Comparison of ENCODE assay signal across 8 cellular contexts in the genomic region with DNA sequence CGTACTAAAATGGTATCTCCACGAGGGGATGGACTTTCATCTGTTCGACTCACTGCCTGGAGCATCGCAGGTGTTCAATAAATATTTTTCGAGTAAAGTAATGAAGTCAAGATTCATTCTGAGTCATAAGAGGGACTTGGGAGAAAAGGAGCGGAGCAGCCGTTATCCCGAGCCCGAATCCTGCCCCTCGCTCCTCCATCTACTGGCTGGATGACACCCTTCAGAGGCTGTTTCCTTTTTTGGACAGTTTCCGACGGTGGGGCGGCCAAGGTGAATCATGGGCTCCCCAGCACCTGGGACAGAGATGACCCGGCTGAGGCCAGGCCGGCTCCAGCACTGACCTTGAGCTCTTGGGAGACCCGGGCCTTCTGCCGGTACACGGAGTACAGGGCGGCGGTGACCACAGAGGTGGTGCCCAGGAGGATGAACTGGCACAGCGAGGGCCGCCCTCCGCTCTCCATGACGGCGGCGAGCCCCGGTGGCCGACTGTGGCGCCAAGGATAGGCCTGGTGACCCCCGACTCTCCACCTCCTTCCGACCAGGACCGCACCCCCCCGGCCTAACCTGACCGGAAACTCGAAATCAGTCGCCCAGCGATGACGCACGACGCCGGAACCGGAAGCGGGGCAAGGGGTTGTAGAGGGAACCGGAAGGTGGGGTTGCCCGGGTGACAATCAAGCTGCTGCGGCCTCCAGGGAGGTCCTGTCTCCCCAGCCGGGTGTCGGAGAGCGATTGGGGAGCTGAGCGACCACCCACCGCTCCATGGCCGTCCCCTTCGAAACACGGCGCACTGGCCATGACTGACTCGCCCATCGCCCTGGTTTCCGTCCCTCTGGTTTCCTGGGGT. TPM values are rescaled to one million over a fixed set of nuclear protein-coding genes. Genes with fewer than 3 reads are reported as not detected.
DNase-seq lines count a peak whose midpoint lies in the region; ATAC-seq and TF ChIP-seq lines count a peak whose summit lies in the region.

A gene with protein sequence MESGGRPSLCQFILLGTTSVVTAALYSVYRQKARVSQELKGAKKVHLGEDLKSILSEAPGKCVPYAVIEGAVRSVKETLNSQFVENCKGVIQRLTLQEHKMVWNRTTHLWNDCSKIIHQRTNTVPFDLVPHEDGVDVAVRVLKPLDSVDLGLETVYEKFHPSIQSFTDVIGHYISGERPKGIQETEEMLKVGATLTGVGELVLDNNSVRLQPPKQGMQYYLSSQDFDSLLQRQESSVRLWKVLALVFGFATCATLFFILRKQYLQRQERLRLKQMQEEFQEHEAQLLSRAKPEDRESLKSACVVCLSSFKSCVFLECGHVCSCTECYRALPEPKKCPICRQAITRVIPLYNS (minus strand): TSS at position 588 of the 847 bp plus-strand sequence. CDS start 127 bp downstream, at position 461.

- DNase-seq in D341Med (ENCODE audit: low spot score): peak; percentile 95
- peak; percentile 84 for DNase-seq in Jurkat, Clone E6-1 (ENCODE audit: low read depth, low spot score)
- DNase-seq in PC-3: peak; percentile 89
- DNase-seq in activated T-cell treated with anti-CD3 and anti-CD28 coated beads for 48 hours (ENCODE audit: low read depth): peak; percentile 92
- DNase-seq in epithelial cell of prostate (ENCODE audit: low read depth, low spot score): no peak
- peak; percentile 97 for DNase-seq in mucosa of descending colon
- peak; percentile 90 to 94 for DNase-seq in stimulated activated CD8-positive, alpha-beta memory T cell treated with anti-CD3 and anti-CD28 coated beads, Interleukin-4, amount 100 ng/mL, for 1 hour (ENCODE audit: low read depth in 2 of 2, low spot score in 1 of 2)

- H3K36me3 ChIP-seq in PC-3 (ENCODE audit: low read depth, low read length): peaks cover 8% of the 10 kb centered on the region; the same call in 1 of the 2 replicates
- peaks cover 1% of the 10 kb centered on the region for H3K36me3 ChIP-seq in mucosa of descending colon (ENCODE audit: low read depth)

- ATAC-seq in GM21529 (IDR thresholded peaks at IDR 0.05; ENCODE audit: unreplicated experiment) (peak; percentile 92), PC-3 (peak; percentile 88), mucosa of descending colon (peak; percentile 99)

- no peaks in the 10 kb centered on the region for H3K9me3 ChIP-seq in PC-3 (ENCODE audit: low read length)
- no peaks in the 10 kb centered on the region for H3K9me3 ChIP-seq in mucosa of descending colon

- H3K4me2 ChIP-seq in PC-3 (ENCODE audit: low read length): peak within 1 kb of the TSS; percentile 88

- peak within 1 kb of the TSS; percentile 92 for H3K9ac ChIP-seq in PC-3 (ENCODE audit: low read length)

- peaks cover 32% of the 10 kb centered on the region for H3K4me1 ChIP-seq in PC-3 (ENCODE audit: insufficient read depth, low read length)
- H3K4me1 ChIP-seq in mucosa of descending colon (ENCODE audit: low read depth): peaks cover 22% of the 10 kb centered on the region

- no peak for TF ChIP-seq CTCF in PC-3 (conservative IDR thresholded peaks at IDR 0.05; ENCODE audit: low read depth, low read length)
- TF ChIP-seq CTCF in mucosa of descending colon (IDR thresholded peaks at IDR 0.05): no peak

- CTCF ChIA-PET in PC-3 (lab: Charles Lee): interaction anchor here (1.4 kb wide), 1 partner anchor 126 kb away, joined by 3 read pairs; no protein-coding TSS in a partner anchor

- no peaks in the 10 kb centered on the region for H3K9me2 ChIP-seq in PC-3 (replicated peaks; ENCODE audit: low read length)

- peaks cover 51% of the 10 kb centered on the region for H3K79me2 ChIP-seq in PC-3 (ENCODE audit: low read length)

- H2AFZ ChIP-seq in PC-3 (ENCODE audit: low read length): peak within 1 kb of the TSS; percentile 95

- H3F3A ChIP-seq in PC-3 (ENCODE audit: low read length, unreplicated experiment): peaks cover 5% of the 10 kb centered on the region

- H3K27me3 ChIP-seq in PC-3 (ENCODE audit: low read length): no peaks in the 10 kb centered on the region

- POLR2A ChIA-PET in PC-3 (lab: Charles Lee; ENCODE audit: unreplicated experiment): interaction anchor here (0.6 to 1.2 kb wide), 2 partner anchors 153 to 191 kb away, joined by 3 to 4 read pairs; a partner anchor contains a TSS

- peak within 1 kb of the TSS; percentile 82 for H3K27ac ChIP-seq in PC-3 (ENCODE audit: low read length)
- peak within 1 kb of the TSS; percentile 85 for H3K27ac ChIP-seq in epithelial cell of prostate

- TSS peak; percentile 82 for BruUV-seq in PC-3 (replicated peaks; lab: Mats Ljungman, UMichigan)

- H3K4me3 ChIP-seq in Jurkat, Clone E6-1 (ENCODE audit: low read length): peak within 1 kb of the TSS; percentile 95
- H3K4me3 ChIP-seq in PC-3 (ENCODE audit: low read length): peak within 1 kb of the TSS; percentile 91
- peak within 1 kb of the TSS; percentile 79 for H3K4me3 ChIP-seq in mucosa of descending colon

- intact Hi-C loops in PC-3 (cut with micrococcal nuclease): no loop called here
- intact Hi-C loops in mucosa of descending colon (cut with DNase I, micrococcal nuclease): no loop called here

- no peaks in the 10 kb centered on the region for H4K20me1 ChIP-seq in PC-3 (ENCODE audit: low read length)

RNA-seq across cellular contexts. Expression of the gene that starts here (rescaled TPM):
- 10.9 TPM for polyA plus RNA-seq in Jurkat, Clone E6-1 (2012; ENCODE audit: insufficient read depth, insufficient read length)
- total RNA-seq in PC-3 (2014; rRNA removed) (28.9 and 29.5 TPM in 2 replicates), mucosa of descending colon (10 to 100 TPM; 31.5 to 44.9 (median 44.7) TPM)
